In the genomic region with DNA sequence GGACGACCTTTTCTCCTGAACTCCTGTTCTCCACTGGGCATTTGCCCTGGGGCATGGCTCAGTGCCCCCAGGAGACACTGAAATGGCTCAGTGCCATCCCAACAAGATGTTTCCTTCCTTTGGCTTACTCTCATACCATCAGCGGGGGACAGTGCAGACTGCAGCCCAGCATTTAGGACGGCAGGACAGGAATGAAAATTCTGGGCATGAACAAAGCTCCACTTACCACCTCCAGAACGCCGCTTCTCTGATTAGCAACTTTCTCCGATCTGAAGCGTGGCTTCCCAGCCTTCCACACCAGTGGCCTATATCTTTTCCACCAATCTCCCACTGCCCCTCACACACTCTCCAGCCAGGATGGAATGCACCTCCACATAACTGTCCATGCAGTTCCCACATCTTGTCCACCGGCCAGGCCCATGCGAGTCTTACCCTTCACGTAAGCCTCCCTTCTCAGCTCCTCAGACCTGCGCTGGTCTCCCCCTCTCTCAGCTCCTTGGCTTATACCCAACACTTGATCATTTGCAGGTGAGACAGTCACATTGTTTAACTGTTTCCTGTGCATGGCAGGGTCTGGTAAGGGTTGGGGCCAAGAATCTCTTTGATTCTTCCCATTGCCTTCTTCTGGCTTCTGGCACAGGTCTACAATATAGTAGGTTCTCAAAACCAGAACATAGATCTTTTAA, we compare ENCODE assay signal across 10 cellular contexts.
DNase-seq lines count a peak whose midpoint lies in the region; ATAC-seq and TF ChIP-seq lines count a peak whose summit lies in the region.
"Had no signal": no experiment of that assay in that cellular context is flagged by ENCODE, and none has a peak within 500 bp of the region (broad histone marks: within the 10 kb centered on the region; RNA-seq: fewer than 3 reads in every experiment).

No MANE protein-coding gene starts in this region.

- peaks cover 86% of the 10 kb centered on the region for H3K36me3 Mint-ChIP-seq in activated naive CD8-positive, alpha-beta T cell treated with anti-CD3 and anti-CD28 coated beads, Interleukin-2, amount 50 U/mL, for 24 hours (ENCODE audit: low read depth)

- no peaks in the 10 kb centered on the region for H4K20me1 ChIP-seq in PC-9 (ENCODE audit: insufficient read depth)

- H3K4me1 ChIP-seq in mucosa of rectum (ENCODE audit: control insufficient read depth in 2 of 2, insufficient read depth in 2 of 2, low read length in 2 of 2) (peaks cover 0 to 6% of the 10 kb centered on the region in 2 donors), vagina (peaks cover 33% of the 10 kb centered on the region), foreskin keratinocyte (peaks cover 13% of the 10 kb centered on the region), PC-9 (replicated peaks; ENCODE audit: insufficient read depth) (no peaks in the 10 kb centered on the region)

- POLR2A ChIA-PET in PC-9 (lab: Charles Lee; ENCODE audit: unreplicated experiment): interaction anchor here (0.7 kb wide), 1 partner anchor 12 kb away, joined by 4 read pairs; no protein-coding TSS in a partner anchor

- TF ChIP-seq POLR2A in vagina (IDR thresholded peaks at IDR 0.05): no peak

- H3K27me3 ChIP-seq in mucosa of rectum (ENCODE audit: control insufficient read depth in 2 of 2, insufficient read depth in 2 of 2, low read length in 2 of 2) (no peaks in the 10 kb centered on the region), vagina (no peaks in the 10 kb centered on the region), foreskin keratinocyte (no peaks in the 10 kb centered on the region), PC-9 (ENCODE audit: insufficient read depth, low read depth) (no peaks in the 10 kb centered on the region)

- ATAC-seq in activated naive CD8-positive, alpha-beta T cell treated with anti-CD3 and anti-CD28 coated beads, Interleukin-2, amount 50 U/mL, for 24 hours: no peak
- ATAC-seq in foreskin keratinocyte (no peak), GM18873 (IDR thresholded peaks at IDR 0.05; ENCODE audit: low FRiP score, unreplicated experiment) (no peak)
- ATAC-seq: HCT116 had no signal

- H3K79me2 ChIP-seq in PC-9 (ENCODE audit: low read depth): no peaks in the 10 kb centered on the region

- peak overlapping the region; percentile 35 to 51 for H3K9ac ChIP-seq in mucosa of rectum (ENCODE audit: low read depth in 1 of 2, low read length in 2 of 2)

- no peaks in the 10 kb centered on the region for H3K27me3 Mint-ChIP-seq in activated naive CD8-positive, alpha-beta T cell treated with anti-CD3 and anti-CD28 coated beads, Interleukin-2, amount 50 U/mL, for 24 hours

- H3K4me1 Mint-ChIP-seq in activated naive CD8-positive, alpha-beta T cell treated with anti-CD3 and anti-CD28 coated beads, Interleukin-2, amount 50 U/mL, for 24 hours: peaks cover 94% of the 10 kb centered on the region

- H3K36me3 ChIP-seq in mucosa of rectum (ENCODE audit: control insufficient read depth in 2 of 2, insufficient read depth in 2 of 2, low read length in 2 of 2) (no peaks in the 10 kb centered on the region), vagina (no peaks in the 10 kb centered on the region), PC-9 (ENCODE audit: low read depth) (no peaks in the 10 kb centered on the region)

- H3K4me2 ChIP-seq in PC-9: no peak overlapping the region

- H3K4me3 ChIP-seq in mucosa of rectum (ENCODE audit: low read length in 2 of 2): peak overlapping the region; percentile 2 to 56
- peak overlapping the region in 1 of 2 donors; percentile 5 for H3K4me3 ChIP-seq in vagina
- H3K4me3 ChIP-seq in PC-9: no peak overlapping the region

- BruUV-seq in PC-9 (replicated peaks; lab: Mats Ljungman, UMichigan): no TSS peak

- peak overlapping the region; percentile 99 for H3K27ac Mint-ChIP-seq in activated naive CD8-positive, alpha-beta T cell treated with anti-CD3 and anti-CD28 coated beads, Interleukin-2, amount 50 U/mL, for 24 hours

- DNase-seq in stimulated activated CD4-positive, alpha-beta T cell treated with anti-CD3 and anti-CD28 coated beads, Interleukin-4, amount 100 ng/mL, for 1 hour: peak; percentile 20
- DNase-seq in stimulated activated CD4-positive, alpha-beta T cell treated with anti-CD3 and anti-CD28 coated beads, Interleukin-4, amount 100 ng/mL, for 24 hours: no peak
- DNase-seq in activated naive CD8-positive, alpha-beta T cell treated with anti-CD3 and anti-CD28 coated beads, Interleukin-2, amount 50 U/mL, for 24 hours: no peak
- DNase-seq in vagina (ENCODE audit: extremely low spot score in 2 of 2) (no peak), foreskin keratinocyte (no peak), PC-9 (no peak)
- DNase-seq: NCI-H2227 treated with DMSO at 0.1 percent for 48 hours had no signal

- H3K27ac ChIP-seq in mucosa of rectum (ENCODE audit: low read depth in 2 of 2, low read length in 2 of 2): peak overlapping the region; percentile 70 to 71
- peak overlapping the region; percentile 70 for H3K27ac ChIP-seq in vagina
- H3K27ac ChIP-seq in foreskin keratinocyte: no peak overlapping the region
- H3K27ac ChIP-seq in PC-9: no peak overlapping the region

- no peaks in the 10 kb centered on the region for H3F3A ChIP-seq in PC-9 (ENCODE audit: insufficient read depth, low read depth)

- H3K9me3 ChIP-seq in mucosa of rectum (ENCODE audit: control insufficient read depth in 2 of 2, low read length in 2 of 2): no peaks in the 10 kb centered on the region
- no peaks in the 10 kb centered on the region for H3K9me3 ChIP-seq in vagina
- no peaks in the 10 kb centered on the region for H3K9me3 ChIP-seq in PC-9 (ENCODE audit: insufficient read depth, low read depth)

- CTCF ChIA-PET in PC-9 (lab: Charles Lee): no interaction called here

- TF ChIP-seq CTCF in vagina (IDR thresholded peaks at IDR 0.05) (no peak), foreskin keratinocyte (conservative IDR thresholded peaks at IDR 0.05) (no peak), PC-9 (conservative IDR thresholded peaks at IDR 0.05) (no peak)

- intact Hi-C loops in vagina (cut with DNase I): no loop called here
- intact Hi-C loops in PC-9 (cut with micrococcal nuclease; ENCODE audit: unreplicated experiment): no loop called here

- H3K4me3 Mint-ChIP-seq in activated naive CD8-positive, alpha-beta T cell treated with anti-CD3 and anti-CD28 coated beads, Interleukin-2, amount 50 U/mL, for 24 hours: peak overlapping the region; percentile 84

- H3K9me3 Mint-ChIP-seq in activated naive CD8-positive, alpha-beta T cell treated with anti-CD3 and anti-CD28 coated beads, Interleukin-2, amount 50 U/mL, for 24 hours: no peaks in the 10 kb centered on the region

- H3K9me2 ChIP-seq in PC-9 (ENCODE audit: insufficient read depth): no peaks in the 10 kb centered on the region; the same call in 1 of the 2 replicates

- no peak overlapping the region for H2AFZ ChIP-seq in PC-9

Comparison
In these comparisons a context has a peak if more than half of its experiments do, and no peak if none do; other contexts are left out.
1. H3K27ac ChIP-seq: peak in mucosa of rectum (2 of 2) and vagina (single experiment); none in foreskin keratinocyte (single experiment) and PC-9 (single experiment).